ENCODE assay signal across 1 cellular context in the genomic region with DNA sequence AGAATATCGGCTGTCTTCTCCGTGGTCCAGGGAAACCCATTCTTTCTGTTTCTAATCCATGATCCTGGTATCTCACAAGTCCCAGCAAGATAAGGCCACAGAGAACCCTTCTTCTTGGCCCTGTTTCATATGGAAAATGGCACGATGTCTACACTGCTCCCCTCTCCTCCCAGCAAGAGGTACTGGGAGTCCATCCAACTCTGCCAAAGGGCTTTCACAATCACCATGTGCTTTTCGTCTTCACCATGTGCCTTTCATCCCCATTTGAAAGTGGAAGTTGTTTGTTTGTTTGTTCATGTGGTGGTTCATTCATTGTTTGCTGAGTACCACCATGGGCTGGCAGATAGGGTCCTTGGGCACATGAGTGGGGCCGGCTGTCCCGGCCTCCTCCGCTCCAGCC.
TF ChIP-seq lines count a peak whose summit lies in the region.

No MANE protein-coding gene starts in this region.

TF ChIP-seq in HepG2, 621 proteins besides CTCF, POLR2A, EP300 and RAD21:
- no peak for TF ChIP-seq LBX2 (CRISPR knock-in tag; IDR thresholded peaks at IDR 0.05; ENCODE audit: borderline replicate concordance)
- TF ChIP-seq, protein P1, sequence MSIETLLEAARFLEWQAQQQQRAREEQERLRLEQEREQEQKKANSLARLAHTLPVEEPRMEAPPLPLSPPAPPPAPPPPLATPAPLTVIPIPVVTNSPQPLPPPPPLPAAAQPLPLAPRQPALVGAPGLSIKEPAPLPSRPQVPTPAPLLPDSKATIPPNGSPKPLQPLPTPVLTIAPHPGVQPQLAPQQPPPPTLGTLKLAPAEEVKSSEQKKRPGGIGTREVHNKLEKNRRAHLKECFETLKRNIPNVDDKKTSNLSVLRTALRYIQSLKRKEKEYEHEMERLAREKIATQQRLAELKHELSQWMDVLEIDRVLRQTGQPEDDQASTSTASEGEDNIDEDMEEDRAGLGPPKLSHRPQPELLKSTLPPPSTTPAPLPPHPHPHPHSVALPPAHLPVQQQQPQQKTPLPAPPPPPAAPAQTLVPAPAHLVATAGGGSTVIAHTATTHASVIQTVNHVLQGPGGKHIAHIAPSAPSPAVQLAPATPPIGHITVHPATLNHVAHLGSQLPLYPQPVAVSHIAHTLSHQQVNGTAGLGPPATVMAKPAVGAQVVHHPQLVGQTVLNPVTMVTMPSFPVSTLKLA (IDR thresholded peaks at IDR 0.05), result peak; percentile 100
